8 cellular contexts compared by ENCODE assay signal in the genomic region with DNA sequence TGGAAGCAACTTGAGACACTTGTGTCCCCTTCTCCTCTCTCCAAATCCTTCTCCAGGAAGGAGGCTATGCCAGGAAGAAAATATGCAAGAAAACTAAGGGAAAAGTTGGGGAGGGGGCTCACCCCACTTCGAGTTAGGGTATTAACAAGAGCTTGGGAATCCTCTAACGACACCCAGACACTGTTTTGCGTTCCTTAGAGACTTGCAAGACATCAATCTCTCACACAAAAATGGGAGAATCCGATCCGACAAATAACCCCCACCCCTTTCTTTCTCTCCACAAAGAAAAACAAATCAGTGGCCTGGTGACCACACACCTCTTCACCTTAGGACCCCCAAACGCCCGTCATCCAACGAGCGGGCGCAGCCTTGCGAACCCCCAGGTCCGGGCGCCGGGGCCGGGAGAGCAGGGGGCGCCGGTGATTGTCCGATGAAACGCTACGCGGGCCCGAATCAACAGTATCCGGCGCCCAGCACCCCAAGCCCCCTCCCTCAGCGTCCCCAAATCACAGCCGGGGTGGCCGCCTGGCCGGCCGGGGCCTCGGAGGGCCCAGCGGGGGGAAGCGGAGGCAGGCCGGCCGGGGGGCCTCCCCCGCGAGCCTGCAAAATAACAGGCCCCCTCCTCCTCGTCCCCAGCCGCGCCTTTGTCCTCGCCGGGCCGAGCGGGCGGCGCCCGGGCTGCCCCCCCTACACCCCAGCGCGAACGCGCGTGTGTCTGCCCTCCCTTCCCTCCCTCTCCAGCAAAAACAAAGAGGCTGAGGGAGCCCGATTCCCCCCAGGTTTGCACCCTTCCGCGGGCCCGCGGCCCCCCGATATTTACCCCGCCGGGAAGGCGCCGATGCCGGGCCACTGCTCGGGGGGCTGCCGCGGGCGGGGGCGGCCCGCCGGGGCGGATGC. TPM values are rescaled to one million over a fixed set of nuclear protein-coding genes. Genes with fewer than 3 reads are reported as not detected.
A peak's percentile ranks its signal among the peaks of the same experiment; 100 is the strongest.
DNase-seq lines count a peak whose midpoint lies in the region; ATAC-seq and TF ChIP-seq lines count a peak whose summit lies in the region.

No MANE protein-coding gene starts in this region.

- H3K9ac ChIP-seq in trophoblast cell (ENCODE audit: low read length), result peak overlapping the region; percentile 93

- TF ChIP-seq CTCF in astrocyte of the cerebellum (IDR thresholded peaks at IDR 0.05; ENCODE audit: low read depth, low read length, missing control alignments), result no peak

- peak overlapping the region; percentile 90 for H3K4me3 ChIP-seq in GM08714 (ENCODE audit: low read length)
- H3K4me3 ChIP-seq in astrocyte of the cerebellum (ENCODE audit: low read depth, low read length), result peak overlapping the region; percentile 63
- H3K4me3 ChIP-seq in trophoblast cell (ENCODE audit: low read depth, low read length), result peak overlapping the region; percentile 86

- peak overlapping the region; percentile 73 for H2AFZ ChIP-seq in trophoblast cell (ENCODE audit: insufficient read depth, low read length, poor library complexity)

- H3K27me3 ChIP-seq in trophoblast cell (ENCODE audit: insufficient read depth, low read length), result no peaks in the 10 kb centered on the region

- intact Hi-C loops in left ventricle myocardium superior (cut with micrococcal nuclease), result no loop called here

- H3K23ac ChIP-seq in trophoblast cell (ENCODE audit: low read length), result no peak overlapping the region

- in situ Hi-C loops in astrocyte of the cerebellum (cut with HindIII; ENCODE audit: low sequenced_read_pairs), result no loop called here

- peaks cover 34 to 45% of the 10 kb centered on the region in 2 experiments for H3K4me1 ChIP-seq in trophoblast cell (ENCODE audit: control insufficient read depth in 1 of 2, insufficient read depth in 2 of 2, low read length in 2 of 2)

- peak overlapping the region; percentile 63 for H3K18ac ChIP-seq in trophoblast cell (ENCODE audit: low read length)

- peak overlapping the region; percentile 92 for H4K91ac ChIP-seq in trophoblast cell (ENCODE audit: low read depth, low read length)

- no peaks in the 10 kb centered on the region for H3K9me3 ChIP-seq in trophoblast cell (ENCODE audit: insufficient read depth, low read depth, low read length)

- ATAC-seq in HG03354 (IDR thresholded peaks at IDR 0.05; ENCODE audit: poor library complexity, severe bottlenecking, unreplicated experiment) (peak; percentile 33), left ventricle myocardium superior (peak; percentile 61)

- peak overlapping the region; percentile 89 for H2BK120ac ChIP-seq in trophoblast cell (ENCODE audit: insufficient read depth, low read length, poor library complexity)

- H3K79me1 ChIP-seq in trophoblast cell (ENCODE audit: low read length), result peaks cover 31% of the 10 kb centered on the region

- peak overlapping the region; percentile 91 for H3K4ac ChIP-seq in trophoblast cell (ENCODE audit: low read depth, low read length)

- H3K4me2 ChIP-seq in trophoblast cell (ENCODE audit: low read length), result peak overlapping the region; percentile 67

- peak overlapping the region; percentile 50 for H2AK5ac ChIP-seq in trophoblast cell (ENCODE audit: low read length)

- H3K27ac ChIP-seq in trophoblast cell (ENCODE audit: low read depth, low read length), result peak overlapping the region; percentile 89

- peak overlapping the region; percentile 85 for H4K12ac ChIP-seq in trophoblast cell (ENCODE audit: low read depth, low read length)

- DNase-seq in T-helper 2 cell (peak in 4 of 5 experiments; percentile 27 to 64 (median 52)), astrocyte of the cerebellum (ENCODE audit: low read depth) (no peak), left ventricle myocardium superior (peak; percentile 84), trophoblast cell (peak in 1 of 2 donors; percentile 48), GDM1 (lab: John Stamatoyannopoulos, UW) (no peak), mesenteric fat pad (ENCODE audit: low spot score) (no peak)

- H3K14ac ChIP-seq in trophoblast cell (ENCODE audit: low read length), result peak overlapping the region; percentile 92

- peak overlapping the region; percentile 85 for H2BK5ac ChIP-seq in trophoblast cell (ENCODE audit: low read depth, low read length, poor library complexity)

- no peak overlapping the region for H2BK12ac ChIP-seq in trophoblast cell (ENCODE audit: low read length)

- H4K8ac ChIP-seq in trophoblast cell (ENCODE audit: low read depth, low read length), result peak overlapping the region; percentile 87

- peaks cover 47% of the 10 kb centered on the region for H3K79me2 ChIP-seq in trophoblast cell (ENCODE audit: control insufficient read depth, insufficient read depth, low read length, poor library complexity)

- no CpG with 5 or more reads among the region's 70 CpGs for WGBS in trophoblast cell (ENCODE audit: extremely low coverage, insufficient coverage, insufficient read length)

- peaks cover 24 to 29% of the 10 kb centered on the region in 2 experiments for H3K36me3 ChIP-seq in trophoblast cell (ENCODE audit: control insufficient read depth in 1 of 2, insufficient read depth in 2 of 2, low read length in 2 of 2)

RNA-seq across cellular contexts. Expression of gene CSNK1E, which starts 0.6 kb away (rescaled TPM):
- total RNA-seq in left ventricle myocardium superior (72.6 TPM), mesenteric fat pad (138 TPM)
- polyA plus RNA-seq in trophoblast cell (2013), result 172 and 176 TPM in 2 replicates

RNA-seq across cellular contexts. Expression of gene TMEM184B, which starts 43.8 kb away (rescaled TPM):
- total RNA-seq in left ventricle myocardium superior (42.8 TPM), mesenteric fat pad (84.4 TPM)
- polyA plus RNA-seq in trophoblast cell (2013), result 88.3 and 94.8 TPM in 2 replicates

Comparison
In these comparisons a context has a peak if more than half of its experiments do, and no peak if none do; other contexts are left out.
1. DNase-seq: peak in T-helper 2 cell (4 of 5) and left ventricle myocardium superior (single experiment); none in astrocyte of the cerebellum (single experiment), GDM1 (single experiment) and mesenteric fat pad (single experiment).
2. Peak in every context shown above with its lines, with median percentiles within 50 percentile points of each other: H3K4me3 ChIP-seq.